Comparison of ENCODE assay signal across 18 cellular contexts in genomic region chr6:164107297-164107995, GRCh38.
DNase-seq lines count a peak whose midpoint lies in the region; ATAC-seq, FAIRE-seq and TF ChIP-seq lines count a peak whose summit lies in the region.
"Had no signal": no experiment of that assay in that cellular context is flagged by ENCODE, and none has a peak within 500 bp of the region (broad histone marks: within the 10 kb centered on the region; RNA-seq: fewer than 3 reads in every experiment).

No MANE protein-coding gene starts in this region.

- TF ChIP-seq CTCF in bronchial epithelial cell (IDR thresholded peaks at IDR 0.05; ENCODE audit: insufficient read depth, low read length, severe bottlenecking) (no peak), left ventricle myocardium inferior (IDR thresholded peaks at IDR 0.05; ENCODE audit: borderline replicate concordance) (no peak)

- H3K4me1 ChIP-seq in left ventricle myocardium inferior = peaks cover 50% of the 10 kb centered on the region

- H3K4me3 ChIP-seq in bronchial epithelial cell (ENCODE audit: low read depth, low read length) = no peak overlapping the region
- peak overlapping the region; percentile 48 for H3K4me3 ChIP-seq in left ventricle myocardium inferior
- H3K4me3 ChIP-seq: cardiac muscle cell, GM23338, tibial nerve had no signal

- H3K36me3 ChIP-seq in bronchial epithelial cell (ENCODE audit: control insufficient read depth, insufficient read depth, low read length) (no peaks in the 10 kb centered on the region), left ventricle myocardium inferior (no peaks in the 10 kb centered on the region)
- H3K36me3 ChIP-seq: cardiac muscle cell, tibial nerve had no signal

- no peak for FAIRE-seq in bronchial epithelial cell (lab: Jason Lieb, UNC)
- FAIRE-seq: A204.1 had no signal

- H3K27ac ChIP-seq in left ventricle myocardium inferior (replicated peaks) = peak overlapping the region; percentile 96
- H3K27ac ChIP-seq: C4-2B, cardiac muscle cell, tibial nerve had no signal

- intact Hi-C loops in Right ventricle myocardium inferior (cut with DNase I) = loop anchor here (2.0 to 10.0 kb wide), 8 partner anchors 60 to 1253 kb away; no protein-coding TSS in a partner anchor
- intact Hi-C loops in cardiac septum (cut with DNase I) = loop anchor here (2.0 to 10.0 kb wide), 9 partner anchors 45 to 925 kb away; no protein-coding TSS in a partner anchor
- intact Hi-C loops in left ventricle myocardium inferior (cut with micrococcal nuclease) = loop anchor here (5.0 to 10.0 kb wide), 2 partner anchors 145 to 543 kb away; no protein-coding TSS in a partner anchor

- H3K9me3 ChIP-seq in left ventricle myocardium inferior (replicated peaks) = no peaks in the 10 kb centered on the region
- H3K9me3 ChIP-seq: tibial nerve had no signal

- H3K27me3 ChIP-seq in bronchial epithelial cell (ENCODE audit: control insufficient read depth, insufficient read depth, low read length) (no peaks in the 10 kb centered on the region), left ventricle myocardium inferior (ENCODE audit: low read depth) (no peaks in the 10 kb centered on the region)
- H3K27me3 ChIP-seq: cardiac muscle cell, tibial nerve had no signal

- no peak for DNase-seq in Right ventricle myocardium inferior (ENCODE audit: missing footprints)
- no peak for DNase-seq in cardiac septum (ENCODE audit: low spot score)
- peak; percentile 20 for DNase-seq in bronchial epithelial cell (ENCODE audit: low read depth)
- DNase-seq in left ventricle myocardium inferior = no peak
- no peak for DNase-seq in cerebellar cortex (ENCODE audit: low spot score)
- no peak for DNase-seq in CD1c-positive myeloid dendritic cell (ENCODE audit: extremely low spot score)
- DNase-seq: activated naive CD8-positive, alpha-beta T cell treated with anti-CD3 and anti-CD28 coated beads for 36 hours; effector memory CD4-positive, alpha-beta T cell; NCI-H446; RPMI8226; stimulated activated naive CD4-positive, alpha-beta T cell treated with Interleukin-2 at 50 U/mL for 16 hours had no signal

- peak; percentile 46 for ATAC-seq in Right ventricle myocardium inferior
- ATAC-seq in HG03025 (IDR thresholded peaks at IDR 0.05; ENCODE audit: low FRiP score, unreplicated experiment) = no peak
- no peak for ATAC-seq in HG02623 (IDR thresholded peaks at IDR 0.05; ENCODE audit: unreplicated experiment)
